ENCODE assay signal across 1 cellular context in the genomic region with DNA sequence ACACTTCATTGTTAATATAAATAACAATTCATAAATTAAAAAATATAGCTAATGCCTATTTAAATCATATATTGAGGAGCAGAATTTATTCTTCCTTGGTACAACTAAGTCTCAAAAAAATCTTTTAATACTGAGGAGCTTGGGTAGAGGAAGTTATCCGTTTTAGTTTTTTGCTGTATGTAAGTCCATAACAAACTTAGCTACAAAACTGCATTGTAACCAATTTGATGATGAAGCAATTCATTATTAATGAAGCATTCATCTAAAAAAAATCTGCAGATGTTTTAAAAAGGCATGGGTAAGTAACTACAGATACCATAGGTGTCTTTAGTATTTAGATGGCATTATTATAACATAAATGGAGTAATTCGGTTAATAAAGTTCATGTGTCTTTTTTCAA.
TF ChIP-seq lines count a peak whose summit lies in the region.

No MANE protein-coding gene starts in this region.

TF ChIP-seq in neural cell, 6 proteins besides CTCF, POLR2A, EP300 and RAD21 (continued from another document):
- TF ChIP-seq, protein P1, sequence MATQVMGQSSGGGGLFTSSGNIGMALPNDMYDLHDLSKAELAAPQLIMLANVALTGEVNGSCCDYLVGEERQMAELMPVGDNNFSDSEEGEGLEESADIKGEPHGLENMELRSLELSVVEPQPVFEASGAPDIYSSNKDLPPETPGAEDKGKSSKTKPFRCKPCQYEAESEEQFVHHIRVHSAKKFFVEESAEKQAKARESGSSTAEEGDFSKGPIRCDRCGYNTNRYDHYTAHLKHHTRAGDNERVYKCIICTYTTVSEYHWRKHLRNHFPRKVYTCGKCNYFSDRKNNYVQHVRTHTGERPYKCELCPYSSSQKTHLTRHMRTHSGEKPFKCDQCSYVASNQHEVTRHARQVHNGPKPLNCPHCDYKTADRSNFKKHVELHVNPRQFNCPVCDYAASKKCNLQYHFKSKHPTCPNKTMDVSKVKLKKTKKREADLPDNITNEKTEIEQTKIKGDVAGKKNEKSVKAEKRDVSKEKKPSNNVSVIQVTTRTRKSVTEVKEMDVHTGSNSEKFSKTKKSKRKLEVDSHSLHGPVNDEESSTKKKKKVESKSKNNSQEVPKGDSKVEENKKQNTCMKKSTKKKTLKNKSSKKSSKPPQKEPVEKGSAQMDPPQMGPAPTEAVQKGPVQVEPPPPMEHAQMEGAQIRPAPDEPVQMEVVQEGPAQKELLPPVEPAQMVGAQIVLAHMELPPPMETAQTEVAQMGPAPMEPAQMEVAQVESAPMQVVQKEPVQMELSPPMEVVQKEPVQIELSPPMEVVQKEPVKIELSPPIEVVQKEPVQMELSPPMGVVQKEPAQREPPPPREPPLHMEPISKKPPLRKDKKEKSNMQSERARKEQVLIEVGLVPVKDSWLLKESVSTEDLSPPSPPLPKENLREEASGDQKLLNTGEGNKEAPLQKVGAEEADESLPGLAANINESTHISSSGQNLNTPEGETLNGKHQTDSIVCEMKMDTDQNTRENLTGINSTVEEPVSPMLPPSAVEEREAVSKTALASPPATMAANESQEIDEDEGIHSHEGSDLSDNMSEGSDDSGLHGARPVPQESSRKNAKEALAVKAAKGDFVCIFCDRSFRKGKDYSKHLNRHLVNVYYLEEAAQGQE (IDR thresholded peaks at IDR 0.05; ENCODE audit: borderline replicate concordance), result no peak
